ENCODE assay signal across 1 cellular context in the genomic region with DNA sequence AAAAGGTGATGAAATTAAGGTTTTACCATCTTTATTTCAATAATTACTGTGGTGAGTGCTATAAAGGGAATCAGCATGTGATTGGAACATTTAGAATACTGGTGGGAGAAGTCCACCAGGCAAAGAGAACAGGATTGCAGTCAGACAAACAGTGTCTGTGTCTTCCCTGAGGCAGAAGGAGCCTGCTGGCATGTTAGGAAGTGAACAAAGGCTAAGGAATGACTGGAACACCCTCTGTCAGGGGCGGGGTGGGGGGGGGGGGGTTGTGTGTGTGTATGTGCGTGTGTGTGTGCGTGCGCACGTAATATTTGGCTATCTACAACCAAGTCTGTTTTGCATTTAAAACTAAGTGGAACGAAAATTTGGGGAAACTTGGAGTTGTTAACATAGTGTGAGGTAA.
TF ChIP-seq lines count a peak whose summit lies in the region.

No MANE protein-coding gene starts in this region.

TF ChIP-seq in GM12878, 131 proteins besides CTCF, POLR2A, EP300 and RAD21 (continued from another document):
- TF ChIP-seq RFX5 (IDR thresholded peaks at IDR 0.05; ENCODE audit: low read depth, low read length), result no peak
